Comparison of ENCODE assay signal across 8 cellular contexts in the genomic region with DNA sequence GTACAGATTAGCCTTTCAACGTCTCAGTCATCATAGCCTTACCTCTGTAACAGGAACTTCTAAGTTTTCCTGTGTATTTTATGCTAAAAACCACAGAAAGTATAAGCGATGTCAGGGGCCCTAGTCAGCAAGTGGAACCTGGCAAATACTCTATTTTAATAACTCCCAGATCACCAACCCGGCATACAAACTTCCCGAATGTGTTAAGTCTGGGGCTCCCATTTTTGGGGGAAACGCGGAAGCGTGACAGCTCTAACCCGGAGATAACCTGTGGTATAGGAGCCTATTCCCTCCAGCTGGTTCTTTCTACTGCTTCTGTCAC. TPM values are rescaled to one million over a fixed set of nuclear protein-coding genes. Genes with fewer than 3 reads are reported as not detected.
DNase-seq lines count a peak whose midpoint lies in the region; ATAC-seq, FAIRE-seq and TF ChIP-seq lines count a peak whose summit lies in the region.

No MANE protein-coding gene starts in this region.

- 0 to 2% methylated on average over 8 of the region's 8 CpGs for WGBS in testis, 2 donors

- peaks cover 0 to 2% of the 10 kb centered on the region in 2 donors for H3K4me1 ChIP-seq in kidney (ENCODE audit: control insufficient read depth in 1 of 2, insufficient read depth in 1 of 2, low read depth in 1 of 2, low read length in 2 of 2)
- H3K4me1 ChIP-seq in testis: peaks cover 10% of the 10 kb centered on the region

- H3K4me3 Mint-ChIP-seq in activated CD4-positive, alpha-beta T cell treated with anti-CD3 and anti-CD28 coated beads, Interleukin-2, amount 10 ng/mL, durations not matched to agents 24 days and 14 days: peak overlapping the region; percentile 90
- H3K4me3 Mint-ChIP-seq in activated T-helper 2 cell treated with anti-CD3 and anti-CD28 coated beads, Interferon-gamma antibody, Interleukin-2, Interleukin-4, amounts not matched to agents 10 μg/mL and 5 μg/mL and 100 μg/mL, durations not matched to agents 14 hours and 24 hours and 36 hours (ENCODE audit: low read depth): peak overlapping the region; percentile 99

- H3K4me1 Mint-ChIP-seq in activated CD4-positive, alpha-beta T cell treated with anti-CD3 and anti-CD28 coated beads, Interleukin-2, amount 10 ng/mL, durations not matched to agents 24 days and 14 days: peaks cover 27% of the 10 kb centered on the region
- H3K4me1 Mint-ChIP-seq in activated T-helper 2 cell treated with anti-CD3 and anti-CD28 coated beads, Interferon-gamma antibody, Interleukin-2, Interleukin-4, amounts not matched to agents 10 μg/mL and 5 μg/mL and 100 μg/mL, durations not matched to agents 14 hours and 24 hours and 36 hours (ENCODE audit: low read depth): peaks cover 33% of the 10 kb centered on the region

- FAIRE-seq in kidney (lab: Jason Lieb, UNC) (no peak), GM12892 (lab: Jason Lieb, UNC) (no peak)

- intact Hi-C loops in activated CD4-positive, alpha-beta T cell treated with anti-CD3 and anti-CD28 coated beads, Interleukin-2, amount 10 ng/mL, durations not matched to agents 24 days and 14 days (cut with micrococcal nuclease): loop anchor here (1.0 kb wide), 4 partner anchors 19 to 206 kb away; partner anchors contain the start of genes CLASP1, RNU4ATAC and TSN
- intact Hi-C loops in activated T-helper 2 cell treated with anti-CD3 and anti-CD28 coated beads, Interferon-gamma antibody, Interleukin-2, Interleukin-4, amounts not matched to agents 10 μg/mL and 5 μg/mL and 100 μg/mL, durations not matched to agents 14 hours and 24 hours and 36 hours (cut with micrococcal nuclease): loop anchor here (1.0 kb wide), 5 partner anchors 14 to 205 kb away; partner anchors contain the start of genes CLASP1 and TSN
- intact Hi-C loops in kidney (cut with DNase I): no loop called here
- intact Hi-C loops in testis (cut with DNase I; ENCODE audit: low total_unique reads): no loop called here

- DNase-seq in activated CD4-positive, alpha-beta T cell treated with anti-CD3 and anti-CD28 coated beads, Interleukin-2, amount 10 ng/mL, durations not matched to agents 24 days and 14 days: no peak
- DNase-seq in activated CD4-positive, alpha-beta T cell treated with anti-CD3 and anti-CD28 coated beads for 1 hour: no peak
- DNase-seq in activated T-helper 2 cell treated with anti-CD3 and anti-CD28 coated beads, Interferon-gamma antibody, Interleukin-2, Interleukin-4, amounts not matched to agents 10 μg/mL and 5 μg/mL and 100 μg/mL, durations not matched to agents 14 hours and 24 hours and 36 hours (ENCODE audit: low spot score): no peak
- no peak for DNase-seq in kidney
- DNase-seq in testis: no peak
- no peak for DNase-seq in NCI-H82 treated with DMSO at 0.1 percent for 48 hours (lab: John Stamatoyannopoulos, UW; ENCODE audit: unreplicated experiment)
- no peak for DNase-seq in GM12892 (ENCODE audit: insufficient read length)

- no peaks in the 10 kb centered on the region for H3K27me3 Mint-ChIP-seq in activated CD4-positive, alpha-beta T cell treated with anti-CD3 and anti-CD28 coated beads, Interleukin-2, amount 10 ng/mL, durations not matched to agents 24 days and 14 days
- H3K27me3 Mint-ChIP-seq in activated T-helper 2 cell treated with anti-CD3 and anti-CD28 coated beads, Interferon-gamma antibody, Interleukin-2, Interleukin-4, amounts not matched to agents 10 μg/mL and 5 μg/mL and 100 μg/mL, durations not matched to agents 14 hours and 24 hours and 36 hours (ENCODE audit: low read depth): no peaks in the 10 kb centered on the region

- H3K27ac Mint-ChIP-seq in activated CD4-positive, alpha-beta T cell treated with anti-CD3 and anti-CD28 coated beads, Interleukin-2, amount 10 ng/mL, durations not matched to agents 24 days and 14 days: peak overlapping the region; percentile 93
- peak overlapping the region; percentile 92 for H3K27ac Mint-ChIP-seq in activated T-helper 2 cell treated with anti-CD3 and anti-CD28 coated beads, Interferon-gamma antibody, Interleukin-2, Interleukin-4, amounts not matched to agents 10 μg/mL and 5 μg/mL and 100 μg/mL, durations not matched to agents 14 hours and 24 hours and 36 hours

- peak overlapping the region; percentile 64 to 81 for H3K9ac ChIP-seq in kidney (ENCODE audit: low read length in 2 of 2)

- H3K27ac ChIP-seq in kidney (ENCODE audit: low read depth in 2 of 2, low read length in 2 of 2) (peak overlapping the region; percentile 57 to 73), testis (peak overlapping the region; percentile 42 to 82)

- ATAC-seq in HG03135 (IDR thresholded peaks at IDR 0.05; ENCODE audit: unreplicated experiment): no peak

- H3K36me3 Mint-ChIP-seq in activated CD4-positive, alpha-beta T cell treated with anti-CD3 and anti-CD28 coated beads, Interleukin-2, amount 10 ng/mL, durations not matched to agents 24 days and 14 days (ENCODE audit: low read depth): peaks cover 33% of the 10 kb centered on the region
- H3K36me3 Mint-ChIP-seq in activated T-helper 2 cell treated with anti-CD3 and anti-CD28 coated beads, Interferon-gamma antibody, Interleukin-2, Interleukin-4, amounts not matched to agents 10 μg/mL and 5 μg/mL and 100 μg/mL, durations not matched to agents 14 hours and 24 hours and 36 hours (ENCODE audit: low read depth): peaks cover 45% of the 10 kb centered on the region

- H3K4me3 ChIP-seq in kidney (ENCODE audit: low read length in 2 of 2) (peak overlapping the region; percentile 86 to 94), testis (peak overlapping the region; percentile 80 to 89)

- no peaks in the 10 kb centered on the region for H3K27me3 ChIP-seq in testis

- TF ChIP-seq CTCF in kidney (IDR thresholded peaks at IDR 0.05; ENCODE audit: borderline replicate concordance, extremely low read depth, insufficient read depth) (no peak), testis (IDR thresholded peaks at IDR 0.05) (no peak)

- TF ChIP-seq POLR2A in testis (IDR thresholded peaks at IDR 0.05): no peak
- TF ChIP-seq POLR2A in GM12892 (IDR thresholded peaks at IDR 0.05; ENCODE audit: low read depth, low read length): no peak

- H3K9me3 ChIP-seq in kidney (ENCODE audit: control insufficient read depth in 1 of 2, low read length in 2 of 2) (no peaks in the 10 kb centered on the region), testis (no peaks in the 10 kb centered on the region)

- H3K36me3 ChIP-seq in kidney (ENCODE audit: control insufficient read depth in 1 of 2, insufficient read depth in 2 of 2, low read length in 2 of 2): peaks cover 4 to 6% of the 10 kb centered on the region in 2 donors
- no peaks in the 10 kb centered on the region for H3K36me3 ChIP-seq in testis (ENCODE audit: low read depth, missing control alignments)

- no peaks in the 10 kb centered on the region for H3K9me3 Mint-ChIP-seq in activated CD4-positive, alpha-beta T cell treated with anti-CD3 and anti-CD28 coated beads, Interleukin-2, amount 10 ng/mL, durations not matched to agents 24 days and 14 days
- no peaks in the 10 kb centered on the region for H3K9me3 Mint-ChIP-seq in activated T-helper 2 cell treated with anti-CD3 and anti-CD28 coated beads, Interferon-gamma antibody, Interleukin-2, Interleukin-4, amounts not matched to agents 10 μg/mL and 5 μg/mL and 100 μg/mL, durations not matched to agents 14 hours and 24 hours and 36 hours

RNA-seq across cellular contexts. Expression of gene NIFK, which starts 0.6 kb away (rescaled TPM):
- total RNA-seq in activated CD4-positive, alpha-beta T cell treated with anti-CD3 and anti-CD28 coated beads, Interleukin-2, amount 10 ng/mL, durations not matched to agents 24 days and 14 days: 164 and 177 TPM in 2 replicates
- total RNA-seq in activated T-helper 2 cell treated with anti-CD3 and anti-CD28 coated beads, Interferon-gamma antibody, Interleukin-2, Interleukin-4, amounts not matched to agents 10 μg/mL and 5 μg/mL and 100 μg/mL, durations not matched to agents 14 hours and 24 hours and 36 hours: 117 and 125 TPM in 2 replicates
- 40.4 TPM for total RNA-seq in kidney
- 33.4 TPM for polyA plus RNA-seq in kidney (ENCODE audit: insufficient read depth, low read depth, low replicate concordance)
- 10 to 100 TPM; 51.5 to 59.2 TPM for total RNA-seq in testis
- polyA plus RNA-seq in testis (ENCODE audit: insufficient read depth, low read depth, low replicate concordance): 33.4 TPM
- polyA plus RNA-seq in GM12892 (2012; ENCODE audit: missing spikeins): 72.9 TPM

RNA-seq across cellular contexts. Expression of gene TSN, which starts 19.4 kb away (rescaled TPM):
- 72.6 and 76.5 TPM in 2 replicates for total RNA-seq in activated CD4-positive, alpha-beta T cell treated with anti-CD3 and anti-CD28 coated beads, Interleukin-2, amount 10 ng/mL, durations not matched to agents 24 days and 14 days
- total RNA-seq in activated T-helper 2 cell treated with anti-CD3 and anti-CD28 coated beads, Interferon-gamma antibody, Interleukin-2, Interleukin-4, amounts not matched to agents 10 μg/mL and 5 μg/mL and 100 μg/mL, durations not matched to agents 14 hours and 24 hours and 36 hours: 67.6 and 72.5 TPM in 2 replicates
- total RNA-seq in kidney (66.1 TPM), testis (100 to 1,000 TPM in 1 of 2 donors, 10 to 100 TPM in 1; 63.5 to 104 TPM)
- polyA plus RNA-seq in kidney (ENCODE audit: insufficient read depth, low read depth, low replicate concordance) (37.9 TPM), testis (ENCODE audit: insufficient read depth, low read depth, low replicate concordance) (111 TPM)
- polyA plus RNA-seq in GM12892 (2012; ENCODE audit: missing spikeins): 38.4 TPM

Comparison
In these comparisons a context has a peak if more than half of its experiments do, and no peak if none do; other contexts are left out.
1. intact Hi-C loops: an anchor here in activated CD4-positive, alpha-beta T cell treated with anti-CD3 and anti-CD28 coated beads, Interleukin-2, amount 10 ng/mL, durations not matched to agents 24 days and 14 days (1.0 kb wide) and activated T-helper 2 cell treated with anti-CD3 and anti-CD28 coated beads, Interferon-gamma antibody, Interleukin-2, Interleukin-4, amounts not matched to agents 10 μg/mL and 5 μg/mL and 100 μg/mL, durations not matched to agents 14 hours and 24 hours and 36 hours (1.0 kb wide); none called in kidney and testis.